Comparison of ENCODE assay signal across 10 cellular contexts in genomic region chr10:89115876-89116627, GRCh38.
DNase-seq lines count a peak whose midpoint lies in the region; ATAC-seq and TF ChIP-seq lines count a peak whose summit lies in the region.
"Had no signal": no experiment of that assay in that cellular context is flagged by ENCODE, and none has a peak within 500 bp of the region (broad histone marks: within the 10 kb centered on the region; RNA-seq: fewer than 3 reads in every experiment).

No MANE protein-coding gene starts in this region.

- no peak for TF ChIP-seq RAD21 in SK-N-SH (IDR thresholded peaks at IDR 0.05; ENCODE audit: low read length)

- ATAC-seq in heart left ventricle (peak in 3 of 4 donors; percentile 32 to 60 (median 38)), thoracic aorta (ENCODE audit: insufficient number of reproducible peaks, low FRiP score, low read depth) (peak; percentile 43)

- TF ChIP-seq CTCF in heart left ventricle (IDR thresholded peaks at IDR 0.05) = no peak
- TF ChIP-seq CTCF in right atrium auricular region (IDR thresholded peaks at IDR 0.05) = no peak
- no peak for TF ChIP-seq CTCF in SK-N-SH (IDR thresholded peaks at IDR 0.05)
- TF ChIP-seq CTCF in fibroblast of the aortic adventitia (IDR thresholded peaks at IDR 0.05; ENCODE audit: insufficient read depth, low read length) = no peak
- TF ChIP-seq CTCF in thoracic aorta (IDR thresholded peaks at IDR 0.05) = no peak
- no peak for TF ChIP-seq CTCF in testis (IDR thresholded peaks at IDR 0.05)
- TF ChIP-seq CTCF in GM10248 (IDR thresholded peaks at IDR 0.05; ENCODE audit: control extremely low read depth, extremely low read depth, low read depth, missing control alignments) = no peak

- no peak overlapping the region for H3K9ac ChIP-seq in SK-N-SH

- no peaks in the 10 kb centered on the region for H4K20me1 ChIP-seq in SK-N-SH (ENCODE audit: insufficient read depth)

- no peak for TF ChIP-seq EP300 in SK-N-SH (IDR thresholded peaks at IDR 0.05; ENCODE audit: borderline replicate concordance in 1 of 2, low read depth in 1 of 2, low read length in 1 of 2)

- TF ChIP-seq POLR2A in heart left ventricle (IDR thresholded peaks at IDR 0.05) (no peak), testis (IDR thresholded peaks at IDR 0.05) (no peak)

- CTCF ChIA-PET in SK-N-SH (lab: Yijun Ruan, JAX) (no interaction called here), GM10248 (lab: Yijun Ruan, JAX) (interaction anchor here (0.6 to 1.1 kb wide), 3 partner anchors 41 to 178 kb away, joined by 3 read pairs; no protein-coding TSS in a partner anchor)

- H3K79me2 ChIP-seq in SK-N-SH (ENCODE audit: insufficient read depth) = no peaks in the 10 kb centered on the region

- no peak for DNase-seq in heart left ventricle
- no peak for DNase-seq in right atrium auricular region (ENCODE audit: low spot score)
- DNase-seq in SK-N-SH = no peak
- peak; percentile 77 for DNase-seq in fibroblast of the aortic adventitia (ENCODE audit: low read depth)
- no peak for DNase-seq in thoracic aorta (ENCODE audit: low spot score)
- DNase-seq in NCI-H748 (lab: John Stamatoyannopoulos, UW; ENCODE audit: unreplicated experiment) = no peak
- no peak for DNase-seq in testis
- no peak for DNase-seq in GM10248 (ENCODE audit: extremely low spot score)
- DNase-seq: GF-D8 had no signal

- H3K27ac ChIP-seq in heart left ventricle = peak overlapping the region in 3 of 12 donors; percentile 27 to 58 (median 31)
- no peak overlapping the region for H3K27ac ChIP-seq in right atrium auricular region
- H3K27ac ChIP-seq in SK-N-SH (ENCODE audit: low read depth in 2 of 2, low read length in 1 of 2) = peak overlapping the region in 1 of 2 experiments; percentile 35; a peak in 1 of 4 replicates
- H3K27ac ChIP-seq in thoracic aorta = no peak overlapping the region
- H3K27ac ChIP-seq in testis = no peak overlapping the region

- H3K4me1 ChIP-seq in heart left ventricle = peaks cover 0 to 25% (median 0%) of the 10 kb centered on the region in 12 donors
- H3K4me1 ChIP-seq in right atrium auricular region = no peaks in the 10 kb centered on the region
- peaks cover 0 to 14% of the 10 kb centered on the region in 2 experiments; a peak in 1 of 4 replicates for H3K4me1 ChIP-seq in SK-N-SH (ENCODE audit: control insufficient read depth in 1 of 2, insufficient read depth in 2 of 2, low read depth in 1 of 2, low read length in 1 of 2)
- H3K4me1 ChIP-seq in thoracic aorta (ENCODE audit: control insufficient read depth in 1 of 2, low read depth in 2 of 2) = no peaks in the 10 kb centered on the region
- H3K4me1 ChIP-seq in testis = no peaks in the 10 kb centered on the region

- H3K27me3 ChIP-seq in heart left ventricle (no peaks in the 10 kb centered on the region), right atrium auricular region (no peaks in the 10 kb centered on the region), SK-N-SH (ENCODE audit: insufficient read depth) (no peaks in the 10 kb centered on the region), thoracic aorta (replicated peaks; ENCODE audit: insufficient read depth) (no peaks in the 10 kb centered on the region), testis (no peaks in the 10 kb centered on the region)

- H3K36me3 ChIP-seq in heart left ventricle (no peaks in the 10 kb centered on the region), right atrium auricular region (no peaks in the 10 kb centered on the region), SK-N-SH (replicated peaks in 1 of 2; ENCODE audit: control insufficient read depth in 1 of 2, insufficient read depth in 2 of 2, low read length in 1 of 2) (no peaks in the 10 kb centered on the region), thoracic aorta (no peaks in the 10 kb centered on the region), testis (ENCODE audit: low read depth, missing control alignments) (no peaks in the 10 kb centered on the region)

- 89 to 91% (median 91%) methylated on average over 9 of the region's 9 CpGs for WGBS in heart left ventricle, 4 donors
- 82% methylated on average over 9 of the region's 9 CpGs for WGBS in SK-N-SH (ENCODE audit: low lambda C conversion rate)
- 95% methylated on average over 9 of the region's 9 CpGs for WGBS in testis, 2 donors

- H3K9me2 ChIP-seq in SK-N-SH = no peaks in the 10 kb centered on the region

- H3K4me2 ChIP-seq in SK-N-SH = no peak overlapping the region

- H3K4me3 ChIP-seq in heart left ventricle (no peak overlapping the region), right atrium auricular region (no peak overlapping the region), SK-N-SH (ENCODE audit: low read depth in 2 of 2, low read length in 1 of 2) (no peak overlapping the region), fibroblast of the aortic adventitia (ENCODE audit: low read depth, low read length) (no peak overlapping the region), thoracic aorta (no peak overlapping the region), testis (no peak overlapping the region)
- H3K4me3 ChIP-seq: skin epidermis had no signal

- H2AFZ ChIP-seq in SK-N-SH (ENCODE audit: low read depth) = no peak overlapping the region

- intact Hi-C loops in heart left ventricle (cut with DNase I) (loop anchor here in 2 of 10 donors (5.0 to 10.0 kb wide), 2 partner anchors 34 to 89 kb away; partner anchors contain the start of gene CH25H (in 1 of the 2)), testis (cut with DNase I; ENCODE audit: low total_unique reads) (no loop called here)

- H3K9me3 ChIP-seq in heart left ventricle (peaks cover 0 to 9% (median 0%) of the 10 kb centered on the region in 12 donors), right atrium auricular region (peaks cover 0 to 7% of the 10 kb centered on the region in 2 donors), SK-N-SH (no peaks in the 10 kb centered on the region), thoracic aorta (no peaks in the 10 kb centered on the region), testis (no peaks in the 10 kb centered on the region)

- POLR2A ChIA-PET in SK-N-SH (lab: Yijun Ruan, JAX) = no interaction called here
- POLR2A ChIA-PET in GM10248 (lab: Yijun Ruan, JAX) = no interaction called here

- H3F3A ChIP-seq in SK-N-SH (replicated peaks; ENCODE audit: insufficient read depth) = peaks cover 12% of the 10 kb centered on the region

TF ChIP-seq in SK-N-SH, 30 proteins besides CTCF, POLR2A, EP300 and RAD21:
- TF ChIP-seq RFX5 (IDR thresholded peaks at IDR 0.05; ENCODE audit: low read length) (no peak), MEF2A (IDR thresholded peaks at IDR 0.05; ENCODE audit: borderline replicate concordance, low read depth) (no peak), PBX3 (IDR thresholded peaks at IDR 0.05) (peak; percentile 44), FOSL2 (IDR thresholded peaks at IDR 0.05; ENCODE audit: borderline replicate concordance, low read depth) (peak; percentile 21; the same call in 1 of the 2 replicates)
